19 cellular contexts compared by ENCODE assay signal in genomic region chr11:95599959-95600586, GRCh38.
DNase-seq lines count a peak whose midpoint lies in the region; ATAC-seq and TF ChIP-seq lines count a peak whose summit lies in the region.
"Had no signal": no experiment of that assay in that cellular context is flagged by ENCODE, and none has a peak within 500 bp of the region (broad histone marks: within the 10 kb centered on the region; RNA-seq: fewer than 3 reads in every experiment).

No MANE protein-coding gene starts in this region.

- H3K9ac ChIP-seq in smooth muscle cell (ENCODE audit: low read depth), result no peak overlapping the region

- H3K4me1 Mint-ChIP-seq in activated CD4-positive, alpha-beta T cell treated with anti-CD3 and anti-CD28 coated beads for 36 hours, result peaks cover 10% of the 10 kb centered on the region
- peaks cover 33% of the 10 kb centered on the region for H3K4me1 Mint-ChIP-seq in activated T-cell treated with anti-CD3 and anti-CD28 coated beads, Interleukin-2, amount 50 U/mL, for 72 hours (ENCODE audit: low read depth)

- H3K36me3 ChIP-seq in smooth muscle cell (ENCODE audit: low read depth), result no peaks in the 10 kb centered on the region
- H3K36me3 ChIP-seq: heart right ventricle had no signal

- peak overlapping the region; percentile 15 for H3K27ac ChIP-seq in smooth muscle cell (ENCODE audit: low read depth)
- H3K27ac ChIP-seq: A549, C4-2B, heart right ventricle had no signal

- no peaks in the 10 kb centered on the region for H3K9me3 Mint-ChIP-seq in activated CD4-positive, alpha-beta T cell treated with anti-CD3 and anti-CD28 coated beads for 36 hours (ENCODE audit: low read depth)
- peaks cover 0 to 2% of the 10 kb centered on the region in 2 donors for H3K9me3 Mint-ChIP-seq in activated T-cell treated with anti-CD3 and anti-CD28 coated beads, Interleukin-2, amount 50 U/mL, for 72 hours

- CTCF ChIA-PET in activated CD4-positive, alpha-beta T cell treated with anti-CD3 and anti-CD28 coated beads for 36 hours (lab: Charles Lee), result interaction anchor here (1.1 kb wide), 1 partner anchor 445 kb away, joined by 3 read pairs; no protein-coding TSS in a partner anchor

- peak; percentile 49 for ATAC-seq in activated CD4-positive, alpha-beta T cell treated with anti-CD3 and anti-CD28 coated beads for 36 hours
- peak; percentile 35 to 67 for ATAC-seq in activated T-cell treated with anti-CD3 and anti-CD28 coated beads, Interleukin-2, amount 50 U/mL, for 72 hours (replicated peaks in 1 of 2)
- ATAC-seq: A549 had no signal

- H3K27ac Mint-ChIP-seq in activated CD4-positive, alpha-beta T cell treated with anti-CD3 and anti-CD28 coated beads for 36 hours, result no peak overlapping the region
- no peak overlapping the region for H3K27ac Mint-ChIP-seq in activated T-cell treated with anti-CD3 and anti-CD28 coated beads, Interleukin-2, amount 50 U/mL, for 72 hours

- H3F3A ChIP-seq in smooth muscle cell (ENCODE audit: low read depth), result peaks cover 8% of the 10 kb centered on the region

- H3K9me3 ChIP-seq in smooth muscle cell (replicated peaks; ENCODE audit: low read depth), result no peaks in the 10 kb centered on the region
- H3K9me3 ChIP-seq: A549, heart right ventricle had no signal

- H3K4me3 Mint-ChIP-seq in activated CD4-positive, alpha-beta T cell treated with anti-CD3 and anti-CD28 coated beads for 36 hours, result no peak overlapping the region
- H3K4me3 Mint-ChIP-seq in activated T-cell treated with anti-CD3 and anti-CD28 coated beads, Interleukin-2, amount 50 U/mL, for 72 hours, result no peak overlapping the region
- H3K4me3 Mint-ChIP-seq: neural crest cell had no signal

- intact Hi-C loops in activated CD4-positive, alpha-beta T cell treated with anti-CD3 and anti-CD28 coated beads for 36 hours (cut with DNase I, micrococcal nuclease), result no loop called here

- H3K27me3 ChIP-seq in smooth muscle cell (ENCODE audit: low read depth), result no peaks in the 10 kb centered on the region
- H3K27me3 ChIP-seq: heart right ventricle had no signal

- H3K4me1 ChIP-seq in smooth muscle cell (ENCODE audit: low read depth), result peaks cover 29% of the 10 kb centered on the region
- H3K4me1 ChIP-seq: A549, heart right ventricle had no signal

- peak overlapping the region; percentile 10 for H2AFZ ChIP-seq in smooth muscle cell (ENCODE audit: low read depth)

- no peaks in the 10 kb centered on the region for H3K79me2 ChIP-seq in smooth muscle cell (ENCODE audit: low read depth)

- H3K36me3 Mint-ChIP-seq in activated CD4-positive, alpha-beta T cell treated with anti-CD3 and anti-CD28 coated beads for 36 hours (ENCODE audit: low read depth), result no peaks in the 10 kb centered on the region
- H3K36me3 Mint-ChIP-seq in activated T-cell treated with anti-CD3 and anti-CD28 coated beads, Interleukin-2, amount 50 U/mL, for 72 hours (ENCODE audit: insufficient read depth in 2 of 2), result peaks cover 0 to 3% of the 10 kb centered on the region in 2 donors

- no peak overlapping the region for H3K4me3 ChIP-seq in smooth muscle cell
- H3K4me3 ChIP-seq: A549, heart right ventricle had no signal

- H4K20me1 ChIP-seq in smooth muscle cell (ENCODE audit: low read depth), result no peaks in the 10 kb centered on the region

- WGBS in smooth muscle cell (ENCODE audit: low lambda C conversion rate), result 30% methylated on average over 2 of the region's 2 CpGs

- no peaks in the 10 kb centered on the region for H3K27me3 Mint-ChIP-seq in activated CD4-positive, alpha-beta T cell treated with anti-CD3 and anti-CD28 coated beads for 36 hours
- H3K27me3 Mint-ChIP-seq in activated T-cell treated with anti-CD3 and anti-CD28 coated beads, Interleukin-2, amount 50 U/mL, for 72 hours (ENCODE audit: low read depth), result no peaks in the 10 kb centered on the region

- DNase-seq in activated CD4-positive, alpha-beta T cell treated with anti-CD3 and anti-CD28 coated beads for 36 hours, result peak; percentile 11
- DNase-seq in activated CD4-positive, alpha-beta T cell treated with anti-CD3 and anti-CD28 coated beads for 1 hour, result no peak
- DNase-seq in NCI-H524 (lab: John Stamatoyannopoulos, UW) (peak; percentile 81 to 94), smooth muscle cell (lab: John Stamatoyannopoulos, UW; ENCODE audit: unreplicated experiment) (no peak), mesenteric fat pad (ENCODE audit: low spot score) (no peak), hippocampal formation (lab: John Stamatoyannopoulos, UW) (no peak), NCI-H345 treated with DMSO at 0.1 percent for 48 hours (lab: John Stamatoyannopoulos, UW; ENCODE audit: unreplicated experiment) (no peak)
- peak in 1 of 2 donors; percentile 12 for DNase-seq in activated T-cell treated with anti-CD3 and anti-CD28 coated beads, Interleukin-2, amount 50 U/mL, for 72 hours
- DNase-seq: cerebellar nuclear complex, DMS153, H7, heart right ventricle, kidney, mesenchymal stem cell, NCI-H1436, right cardiac atrium had no signal

- H3K4me2 ChIP-seq in smooth muscle cell, result no peak overlapping the region
- H3K4me2 ChIP-seq: A549 had no signal

- POLR2A ChIA-PET in activated CD4-positive, alpha-beta T cell treated with anti-CD3 and anti-CD28 coated beads for 36 hours (lab: Charles Lee), result interaction anchor here (1.0 kb wide), 1 partner anchor 43 kb away, joined by 3 read pairs; no protein-coding TSS in a partner anchor

- no peak for TF ChIP-seq CTCF in smooth muscle cell (IDR thresholded peaks at IDR 0.05; ENCODE audit: borderline replicate concordance, insufficient read depth, poor library complexity, severe bottlenecking)

Comparison
In these comparisons a context has a peak if more than half of its experiments do, and no peak if none do; other contexts are left out.
1. DNase-seq: peak in activated CD4-positive, alpha-beta T cell treated with anti-CD3 and anti-CD28 coated beads for 36 hours (single experiment) and NCI-H524 (2 of 2); none in activated CD4-positive, alpha-beta T cell treated with anti-CD3 and anti-CD28 coated beads for 1 hour (single experiment), smooth muscle cell (single experiment), mesenteric fat pad (single experiment), hippocampal formation (0 of 2) and NCI-H345 treated with DMSO at 0.1 percent for 48 hours (single experiment).